Comparison of ENCODE assay signal across 18 cellular contexts in genomic region chr6:156316613-156317012, GRCh38.
DNase-seq lines count a peak whose midpoint lies in the region; ATAC-seq lines count a peak whose summit lies in the region.
"Had no signal": no experiment of that assay in that cellular context is flagged by ENCODE, and none has a peak within 500 bp of the region (broad histone marks: within the 10 kb centered on the region; RNA-seq: fewer than 3 reads in every experiment).

No MANE protein-coding gene starts in this region.

- intact Hi-C loops in activated CD4-positive, alpha-beta T cell treated with anti-CD3 and anti-CD28 coated beads, Interleukin-2, amount 10 ng/mL, durations not matched to agents 24 days and 14 days (cut with micrococcal nuclease): no loop called here
- intact Hi-C loops in activated naive CD4-positive, alpha-beta T cell treated with anti-CD3 and anti-CD28 coated beads for 36 hours (cut with micrococcal nuclease): no loop called here

- no peak overlapping the region for H3K27ac Mint-ChIP-seq in activated CD4-positive, alpha-beta T cell treated with anti-CD3 and anti-CD28 coated beads, Interleukin-2, amount 10 ng/mL, durations not matched to agents 24 days and 14 days
- H3K27ac Mint-ChIP-seq in activated naive CD4-positive, alpha-beta T cell treated with anti-CD3 and anti-CD28 coated beads for 36 hours: no peak overlapping the region
- H3K27ac Mint-ChIP-seq: B cell; CD8-positive, alpha-beta T cell; GM23338; HFFc6 had no signal

- H3K27me3 ChIP-seq in endocrine pancreas (ENCODE audit: control insufficient read depth, insufficient read depth, low read length) (no peaks in the 10 kb centered on the region), MG63 (no peaks in the 10 kb centered on the region)
- H3K27me3 ChIP-seq: BLaER1 treated with 17β-estradiol and CSF1 and Interleukin-3, amounts not matched to agents 10 nM and 100 nM had no signal

- no peaks in the 10 kb centered on the region for H3K4me1 ChIP-seq in endocrine pancreas (ENCODE audit: control insufficient read depth, insufficient read depth, low read length)
- H3K4me1 ChIP-seq: A549; BLaER1 treated with 17β-estradiol and CSF1 and Interleukin-3, amounts not matched to agents 10 nM and 100 nM had no signal

- peak; percentile 22 for DNase-seq in activated CD4-positive, alpha-beta T cell treated with anti-CD3 and anti-CD28 coated beads, Interleukin-2, amount 10 ng/mL, durations not matched to agents 24 days and 14 days
- DNase-seq in activated CD4-positive, alpha-beta T cell treated with anti-CD3 and anti-CD28 coated beads for 48 hours: no peak
- DNase-seq in retina (peak; percentile 24), MG63 (no peak)
- no peak for DNase-seq in activated naive CD4-positive, alpha-beta T cell treated with anti-CD3 and anti-CD28 coated beads for 36 hours
- DNase-seq: Calu3; CD8-positive, alpha-beta T cell; DMS79 treated with DMSO at 0.1 percent for 48 hours; H7; HFFc6 had no signal

- CTCF ChIA-PET in activated naive CD4-positive, alpha-beta T cell treated with anti-CD3 and anti-CD28 coated beads for 36 hours (lab: Charles Lee): interaction anchor here (0.7 kb wide), 1 partner anchor 402 kb away, joined by 3 read pairs; no protein-coding TSS in a partner anchor

- H3K9ac ChIP-seq in endocrine pancreas (ENCODE audit: control insufficient read depth, insufficient read depth, low read length): no peak overlapping the region
- H3K9ac ChIP-seq: BLaER1 treated with 17β-estradiol and CSF1 and Interleukin-3, amounts not matched to agents 10 nM and 100 nM had no signal

- H3K36me3 Mint-ChIP-seq in activated CD4-positive, alpha-beta T cell treated with anti-CD3 and anti-CD28 coated beads, Interleukin-2, amount 10 ng/mL, durations not matched to agents 24 days and 14 days (ENCODE audit: low read depth): no peaks in the 10 kb centered on the region
- H3K36me3 Mint-ChIP-seq in activated naive CD4-positive, alpha-beta T cell treated with anti-CD3 and anti-CD28 coated beads for 36 hours (ENCODE audit: low read depth): no peaks in the 10 kb centered on the region
- H3K36me3 Mint-ChIP-seq: CD8-positive, alpha-beta T cell had no signal

- no peaks in the 10 kb centered on the region for H3K4me1 Mint-ChIP-seq in activated CD4-positive, alpha-beta T cell treated with anti-CD3 and anti-CD28 coated beads, Interleukin-2, amount 10 ng/mL, durations not matched to agents 24 days and 14 days
- H3K4me1 Mint-ChIP-seq in activated naive CD4-positive, alpha-beta T cell treated with anti-CD3 and anti-CD28 coated beads for 36 hours (ENCODE audit: low read depth): no peaks in the 10 kb centered on the region
- H3K4me1 Mint-ChIP-seq: B cell, GM23338 had no signal

- H3K9me3 ChIP-seq in endocrine pancreas (ENCODE audit: control insufficient read depth, low read length): no peaks in the 10 kb centered on the region
- H3K9me3 ChIP-seq in MG63: no peaks in the 10 kb centered on the region
- H3K9me3 ChIP-seq: A549 had no signal

- H3K9me3 Mint-ChIP-seq in activated CD4-positive, alpha-beta T cell treated with anti-CD3 and anti-CD28 coated beads, Interleukin-2, amount 10 ng/mL, durations not matched to agents 24 days and 14 days: peaks cover 3% of the 10 kb centered on the region
- H3K9me3 Mint-ChIP-seq in activated naive CD4-positive, alpha-beta T cell treated with anti-CD3 and anti-CD28 coated beads for 36 hours: no peaks in the 10 kb centered on the region
- H3K9me3 Mint-ChIP-seq: CD8-positive, alpha-beta T cell; GM23338 had no signal

- H3K36me3 ChIP-seq in endocrine pancreas (ENCODE audit: control insufficient read depth, insufficient read depth, low read length) (no peaks in the 10 kb centered on the region), MG63 (no peaks in the 10 kb centered on the region)
- H3K36me3 ChIP-seq: BLaER1 treated with 17β-estradiol and CSF1 and Interleukin-3, amounts not matched to agents 10 nM and 100 nM had no signal

- no peak for ATAC-seq in GM21381 (IDR thresholded peaks at IDR 0.05; ENCODE audit: unreplicated experiment)
- ATAC-seq: A549; CD8-positive, alpha-beta T cell; GM12878; GM23338; HCT116 had no signal

- no peak overlapping the region for H3K4me3 Mint-ChIP-seq in activated CD4-positive, alpha-beta T cell treated with anti-CD3 and anti-CD28 coated beads, Interleukin-2, amount 10 ng/mL, durations not matched to agents 24 days and 14 days
- H3K4me3 Mint-ChIP-seq in activated naive CD4-positive, alpha-beta T cell treated with anti-CD3 and anti-CD28 coated beads for 36 hours: no peak overlapping the region
- H3K4me3 Mint-ChIP-seq: B cell; CD8-positive, alpha-beta T cell; GM23338; HFFc6 had no signal

- no peaks in the 10 kb centered on the region for H3K27me3 Mint-ChIP-seq in activated CD4-positive, alpha-beta T cell treated with anti-CD3 and anti-CD28 coated beads, Interleukin-2, amount 10 ng/mL, durations not matched to agents 24 days and 14 days
- no peaks in the 10 kb centered on the region for H3K27me3 Mint-ChIP-seq in activated naive CD4-positive, alpha-beta T cell treated with anti-CD3 and anti-CD28 coated beads for 36 hours (ENCODE audit: low read depth)
- H3K27me3 Mint-ChIP-seq: B cell had no signal

- H3K4me3 ChIP-seq in endocrine pancreas (ENCODE audit: control insufficient read depth, insufficient read depth, low read length) (peak overlapping the region; percentile 46), MG63 (no peak overlapping the region)
- H3K4me3 ChIP-seq: A549; BLaER1 treated with 17β-estradiol and CSF1 and Interleukin-3, amounts not matched to agents 10 nM and 100 nM; GM12878; GM23338 had no signal

Comparison
In these comparisons a context has a peak if more than half of its experiments do, and no peak if none do; other contexts are left out.
1. DNase-seq: peak in activated CD4-positive, alpha-beta T cell treated with anti-CD3 and anti-CD28 coated beads, Interleukin-2, amount 10 ng/mL, durations not matched to agents 24 days and 14 days (single experiment) and retina (single experiment); none in activated CD4-positive, alpha-beta T cell treated with anti-CD3 and anti-CD28 coated beads for 48 hours (single experiment), activated naive CD4-positive, alpha-beta T cell treated with anti-CD3 and anti-CD28 coated beads for 36 hours (single experiment) and MG63 (single experiment).